In the genomic region with DNA sequence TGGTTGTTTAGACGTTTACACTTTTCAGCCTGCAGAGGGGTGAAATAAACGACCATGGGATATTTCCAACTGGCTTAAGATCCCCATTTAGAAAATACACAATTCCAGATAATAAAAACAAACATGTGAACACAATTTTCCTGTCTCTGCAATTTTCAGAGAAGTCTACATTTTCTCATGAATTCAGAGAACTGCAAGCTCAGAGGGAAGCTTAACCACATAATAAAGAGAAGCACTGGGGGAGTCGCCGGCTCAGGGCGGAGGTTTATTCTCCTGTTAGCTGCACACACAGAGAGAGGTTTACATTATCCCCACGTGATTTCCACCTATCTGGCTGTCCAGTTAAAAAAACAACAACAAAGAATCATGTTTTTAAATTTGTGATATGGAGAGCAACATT, we compare ENCODE assay signal across 22 cellular contexts.
"Had no signal": no experiment of that assay in that cellular context is flagged by ENCODE, and none has a peak within 500 bp of the region (broad histone marks: within the 10 kb centered on the region; RNA-seq: fewer than 3 reads in every experiment).

No MANE protein-coding gene starts in this region.

- H3K9me3 ChIP-seq: sigmoid colon, stomach, testis, upper lobe of left lung had no signal

- H3K4me3 ChIP-seq: dorsolateral prefrontal cortex, sigmoid colon, stomach, testis, upper lobe of left lung had no signal

- H3K4me1 Mint-ChIP-seq: T-helper 17 cell had no signal

- H3K27me3 ChIP-seq: sigmoid colon, testis, upper lobe of left lung had no signal

- H3K36me3 Mint-ChIP-seq: natural killer cell had no signal

- H3K36me3 ChIP-seq: sigmoid colon, stomach, upper lobe of left lung had no signal

- H3K4me1 ChIP-seq: sigmoid colon had no signal

- H3K27me3 Mint-ChIP-seq: T-helper 17 cell had no signal

- H3K27ac ChIP-seq: dorsolateral prefrontal cortex, sigmoid colon, stomach, testis, upper lobe of left lung had no signal

- DNase-seq: activated CD4-positive, alpha-beta T cell treated with anti-CD3 and anti-CD28 coated beads for 48 hours; activated CD8-positive, alpha-beta memory T cell treated with anti-CD3 and anti-CD28 coated beads, Interleukin-2, amount 50 U/mL, for 4 hours; activated CD8-positive, alpha-beta T cell treated with anti-CD3 and anti-CD28 coated beads, Interleukin-2, amount 10 ng/mL, durations not matched to agents 7 days and 5 days; activated effector memory CD4-positive, alpha-beta T cell treated with anti-CD3 and anti-CD28 coated beads, Interleukin-2, amount 50 U/mL, for 16 hours; activated T-cell treated with anti-CD3 and anti-CD28 coated beads, Interleukin-2, amount 50 U/mL, for 48 hours; amygdala; dorsolateral prefrontal cortex; hypothalamus; kidney; left ventricle myocardium superior; natural killer cell; occipital lobe; sigmoid colon; stimulated activated CD4-positive, alpha-beta T cell treated with anti-CD3 and anti-CD28 coated beads, Interleukin-12 subunit alpha, Interleukin-12 subunit beta, amount 100 ng/mL, for 4 hours; stimulated activated CD4-positive, alpha-beta T cell treated with anti-CD3 and anti-CD28 coated beads, Interleukin-2, amount 100 ng/mL, for 24 hours; stomach; T-helper 17 cell; testis; upper lobe of left lung had no signal

- H3K4me3 Mint-ChIP-seq: activated CD8-positive, alpha-beta T cell treated with anti-CD3 and anti-CD28 coated beads, Interleukin-2, amount 10 ng/mL, durations not matched to agents 7 days and 5 days; memory B cell; natural killer cell; T-helper 17 cell had no signal

- H3K9me3 Mint-ChIP-seq: memory B cell, natural killer cell had no signal

- FAIRE-seq: bronchial epithelial cell, kidney had no signal

- H3K27ac Mint-ChIP-seq: activated CD8-positive, alpha-beta T cell treated with anti-CD3 and anti-CD28 coated beads, Interleukin-2, amount 10 ng/mL, durations not matched to agents 7 days and 5 days; activated naive CD4-positive, alpha-beta T cell treated with anti-CD3 and anti-CD28 coated beads, Interleukin-2, amount 50 U/mL, for 72 hours; memory B cell; natural killer cell; T-helper 17 cell had no signal
